In the genomic region with DNA sequence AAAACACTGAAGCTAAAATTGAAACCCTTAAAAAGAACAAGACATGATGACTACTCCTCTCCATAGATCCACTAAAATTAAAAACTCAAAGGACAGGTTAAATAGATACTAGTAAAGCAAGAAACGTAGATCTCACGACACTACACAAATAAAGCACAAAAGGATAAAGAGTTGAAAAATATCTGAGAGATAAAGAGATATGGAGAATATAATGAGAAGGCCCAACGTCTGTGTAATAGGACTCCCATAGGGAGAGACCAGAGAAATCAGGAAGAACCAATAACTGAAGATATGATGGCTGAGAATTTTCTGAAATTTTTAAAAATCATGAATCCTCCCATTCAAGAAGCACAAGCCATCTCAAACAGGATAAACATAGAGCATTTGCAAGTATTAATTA, we compare ENCODE assay signal across 8 cellular contexts.
"Had no signal": no experiment of that assay in that cellular context is flagged by ENCODE, and none has a peak within 500 bp of the region (broad histone marks: within the 10 kb centered on the region; RNA-seq: fewer than 3 reads in every experiment).

No MANE protein-coding gene starts in this region.

- ATAC-seq: HCT116, HepG2 had no signal

- H3K4me3 Mint-ChIP-seq: IgD-negative memory B cell had no signal

- H3K9me3 ChIP-seq: HAP-1 had no signal

- H3K27ac ChIP-seq: GM23248, HL-60 had no signal

- H3K4me3 ChIP-seq: GM23248, HAP-1 had no signal

- H2AFZ ChIP-seq: GM23248 had no signal

- H3K4me1 ChIP-seq: HAP-1 had no signal

- H3K27ac Mint-ChIP-seq: IgD-negative memory B cell had no signal

- H3K9ac ChIP-seq: GM23248 had no signal

- DNase-seq: GM23248, GOT3, KBM-7 had no signal

- H3K36me3 ChIP-seq: HAP-1 had no signal

- FAIRE-seq: HepG2 had no signal

- H3K36me3 Mint-ChIP-seq: IgD-negative memory B cell had no signal
